1 cellular context compared by ENCODE assay signal in the genomic region with DNA sequence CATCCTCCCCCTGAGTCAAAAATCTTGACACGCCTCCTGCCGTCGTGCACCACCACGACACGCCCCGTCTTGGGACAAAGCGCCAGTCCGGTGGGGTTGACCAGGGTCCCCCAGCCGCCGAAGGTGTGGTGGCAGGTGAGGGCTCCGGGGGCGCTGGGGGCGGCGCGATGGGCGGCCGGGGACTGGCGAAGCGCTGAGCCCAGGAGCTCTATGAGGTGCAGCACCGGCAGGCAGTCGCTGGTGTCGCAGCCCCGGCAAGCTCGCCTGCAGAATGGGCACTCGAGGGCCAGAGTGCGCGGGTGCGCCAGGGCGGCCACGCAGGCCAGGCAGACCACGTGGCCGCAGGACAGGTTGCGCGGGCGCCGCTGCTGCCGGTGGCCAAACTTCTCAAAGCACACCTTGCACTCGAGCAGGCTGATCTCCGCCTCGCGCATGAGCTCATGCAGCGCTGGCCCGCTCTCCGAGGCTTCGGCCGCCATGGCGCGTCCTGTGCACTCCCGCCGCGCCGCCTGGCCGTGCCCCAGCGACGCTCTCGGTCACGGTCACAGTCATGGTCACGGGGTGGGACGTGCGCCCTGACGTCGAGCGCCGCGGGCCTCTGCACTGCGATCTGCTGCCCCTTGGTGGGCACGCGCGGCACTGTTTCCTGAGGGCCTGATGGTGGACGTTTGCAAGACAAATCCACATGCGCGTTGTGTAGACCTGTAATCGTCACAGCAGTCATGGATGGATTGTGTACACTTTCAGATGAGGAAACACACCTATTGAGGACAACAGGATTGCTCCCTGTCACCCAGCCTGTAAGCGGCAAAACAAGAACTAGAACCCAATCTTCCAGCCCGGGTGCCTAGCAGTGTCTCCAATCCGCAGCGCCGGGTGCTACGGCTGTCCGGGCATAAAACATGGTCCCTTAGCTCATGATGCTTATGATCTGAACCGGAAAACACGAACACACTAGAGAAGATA.
A peak's percentile ranks its signal among the peaks of the same experiment; 100 is the strongest.
TF ChIP-seq lines count a peak whose summit lies in the region.

A gene (minus strand): TSS at position 550 of the 966 bp plus-strand sequence. CDS start 71 bp downstream, at position 479.

TF ChIP-seq in HepG2, 621 proteins besides CTCF, POLR2A, EP300 and RAD21 (continued from another document):
- TF ChIP-seq, protein P1, sequence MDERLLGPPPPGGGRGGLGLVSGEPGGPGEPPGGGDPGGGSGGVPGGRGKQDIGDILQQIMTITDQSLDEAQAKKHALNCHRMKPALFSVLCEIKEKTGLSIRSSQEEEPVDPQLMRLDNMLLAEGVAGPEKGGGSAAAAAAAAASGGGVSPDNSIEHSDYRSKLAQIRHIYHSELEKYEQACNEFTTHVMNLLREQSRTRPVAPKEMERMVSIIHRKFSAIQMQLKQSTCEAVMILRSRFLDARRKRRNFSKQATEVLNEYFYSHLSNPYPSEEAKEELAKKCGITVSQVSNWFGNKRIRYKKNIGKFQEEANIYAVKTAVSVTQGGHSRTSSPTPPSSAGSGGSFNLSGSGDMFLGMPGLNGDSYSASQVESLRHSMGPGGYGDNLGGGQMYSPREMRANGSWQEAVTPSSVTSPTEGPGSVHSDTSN (CRISPR knock-in tag; IDR thresholded peaks at IDR 0.05), result no peak
- TF ChIP-seq ZNF552 (CRISPR knock-in tag; IDR thresholded peaks at IDR 0.05; ENCODE audit: borderline replicate concordance), result peak; percentile 99
- peak; percentile 34; the same call in 1 of the 2 replicates for TF ChIP-seq ZNF441 (CRISPR knock-in tag; IDR thresholded peaks at IDR 0.05; ENCODE audit: borderline replicate concordance)
- no peak for TF ChIP-seq NFIC (IDR thresholded peaks at IDR 0.05; ENCODE audit: low read length)
- TF ChIP-seq KLF11 (CRISPR knock-in tag; IDR thresholded peaks at IDR 0.05), result peak; percentile 84; the same call in 1 of the 2 replicates
- peak; percentile 93 for TF ChIP-seq HES4 (CRISPR knock-in tag; IDR thresholded peaks at IDR 0.05; ENCODE audit: borderline replicate concordance)
- TF ChIP-seq, protein P2, sequence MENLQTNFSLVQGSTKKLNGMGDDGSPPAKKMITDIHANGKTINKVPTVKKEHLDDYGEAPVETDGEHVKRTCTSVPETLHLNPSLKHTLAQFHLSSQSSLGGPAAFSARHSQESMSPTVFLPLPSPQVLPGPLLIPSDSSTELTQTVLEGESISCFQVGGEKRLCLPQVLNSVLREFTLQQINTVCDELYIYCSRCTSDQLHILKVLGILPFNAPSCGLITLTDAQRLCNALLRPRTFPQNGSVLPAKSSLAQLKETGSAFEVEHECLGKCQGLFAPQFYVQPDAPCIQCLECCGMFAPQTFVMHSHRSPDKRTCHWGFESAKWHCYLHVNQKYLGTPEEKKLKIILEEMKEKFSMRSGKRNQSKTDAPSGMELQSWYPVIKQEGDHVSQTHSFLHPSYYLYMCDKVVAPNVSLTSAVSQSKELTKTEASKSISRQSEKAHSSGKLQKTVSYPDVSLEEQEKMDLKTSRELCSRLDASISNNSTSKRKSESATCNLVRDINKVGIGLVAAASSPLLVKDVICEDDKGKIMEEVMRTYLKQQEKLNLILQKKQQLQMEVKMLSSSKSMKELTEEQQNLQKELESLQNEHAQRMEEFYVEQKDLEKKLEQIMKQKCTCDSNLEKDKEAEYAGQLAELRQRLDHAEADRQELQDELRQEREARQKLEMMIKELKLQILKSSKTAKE (CRISPR knock-in tag; IDR thresholded peaks at IDR 0.05; ENCODE audit: borderline replicate concordance), result peak; percentile 100
- TF ChIP-seq, protein P3, sequence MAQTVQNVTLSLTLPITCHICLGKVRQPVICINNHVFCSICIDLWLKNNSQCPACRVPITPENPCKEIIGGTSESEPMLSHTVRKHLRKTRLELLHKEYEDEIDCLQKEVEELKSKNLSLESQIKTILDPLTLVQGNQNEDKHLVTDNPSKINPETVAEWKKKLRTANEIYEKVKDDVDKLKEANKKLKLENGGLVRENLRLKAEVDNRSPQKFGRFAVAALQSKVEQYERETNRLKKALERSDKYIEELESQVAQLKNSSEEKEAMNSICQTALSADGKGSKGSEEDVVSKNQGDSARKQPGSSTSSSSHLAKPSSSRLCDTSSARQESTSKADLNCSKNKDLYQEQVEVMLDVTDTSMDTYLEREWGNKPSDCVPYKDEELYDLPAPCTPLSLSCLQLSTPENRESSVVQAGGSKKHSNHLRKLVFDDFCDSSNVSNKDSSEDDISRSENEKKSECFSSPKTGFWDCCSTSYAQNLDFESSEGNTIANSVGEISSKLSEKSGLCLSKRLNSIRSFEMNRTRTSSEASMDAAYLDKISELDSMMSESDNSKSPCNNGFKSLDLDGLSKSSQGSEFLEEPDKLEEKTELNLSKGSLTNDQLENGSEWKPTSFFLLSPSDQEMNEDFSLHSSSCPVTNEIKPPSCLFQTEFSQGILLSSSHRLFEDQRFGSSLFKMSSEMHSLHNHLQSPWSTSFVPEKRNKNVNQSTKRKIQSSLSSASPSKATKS (CRISPR knock-in tag; IDR thresholded peaks at IDR 0.05), result no peak
- TF ChIP-seq MIER2 (CRISPR knock-in tag; IDR thresholded peaks at IDR 0.05), result peak; percentile 89
- peak; percentile 38; the same call in 1 of the 2 replicates for TF ChIP-seq HOXA7 (CRISPR knock-in tag; IDR thresholded peaks at IDR 0.05)
- TF ChIP-seq SP1 (IDR thresholded peaks at IDR 0.05), result no peak
- peak; percentile 94 for TF ChIP-seq SP1 (CRISPR knock-in tag; IDR thresholded peaks at IDR 0.05)
- peak; percentile 84 for TF ChIP-seq PPARG (CRISPR knock-in tag; conservative IDR thresholded peaks at IDR 0.05)
- peak; percentile 54; the same call in 1 of the 2 replicates for TF ChIP-seq ZNF562 (CRISPR knock-in tag; IDR thresholded peaks at IDR 0.05; ENCODE audit: borderline replicate concordance)
- peak; percentile 95; the same call in 1 of the 2 replicates for TF ChIP-seq RFXAP (CRISPR knock-in tag; IDR thresholded peaks at IDR 0.05; ENCODE audit: borderline replicate concordance)
- no peak for TF ChIP-seq ZSCAN12 (CRISPR knock-in tag; IDR thresholded peaks at IDR 0.05)
- peak; percentile 91; the same call in 1 of the 2 replicates for TF ChIP-seq ZNF709 (CRISPR knock-in tag; IDR thresholded peaks at IDR 0.05)
- TF ChIP-seq ZNF615 (CRISPR knock-in tag; IDR thresholded peaks at IDR 0.05; ENCODE audit: borderline replicate concordance), result peak; percentile 88; the same call in 1 of the 2 replicates
- peak; percentile 90; the same call in 1 of the 2 replicates for TF ChIP-seq ESRRA (CRISPR knock-in tag; IDR thresholded peaks at IDR 0.05; ENCODE audit: low read depth)
- peak; percentile 60; the same call in 1 of the 2 replicates for TF ChIP-seq ZSCAN22 (CRISPR knock-in tag; IDR thresholded peaks at IDR 0.05)
- no peak for TF ChIP-seq ZNF550 (CRISPR knock-in tag; IDR thresholded peaks at IDR 0.05; ENCODE audit: borderline replicate concordance)
- peak; percentile 99 for TF ChIP-seq ZMYM4 (CRISPR knock-in tag; IDR thresholded peaks at IDR 0.05)
- no peak for TF ChIP-seq HNRNPUL1 (IDR thresholded peaks at IDR 0.05; ENCODE audit: low read depth, low read length)
- TF ChIP-seq U2AF2 (IDR thresholded peaks at IDR 0.05; ENCODE audit: low read depth, low read length), result no peak
- no peak; the same call in 1 of the 2 replicates for TF ChIP-seq KDM5A (IDR thresholded peaks at IDR 0.05; ENCODE audit: borderline replicate concordance, low read length)
- peak; percentile 91 for TF ChIP-seq KLF6 (CRISPR knock-in tag; IDR thresholded peaks at IDR 0.05)
- TF ChIP-seq, protein P4, sequence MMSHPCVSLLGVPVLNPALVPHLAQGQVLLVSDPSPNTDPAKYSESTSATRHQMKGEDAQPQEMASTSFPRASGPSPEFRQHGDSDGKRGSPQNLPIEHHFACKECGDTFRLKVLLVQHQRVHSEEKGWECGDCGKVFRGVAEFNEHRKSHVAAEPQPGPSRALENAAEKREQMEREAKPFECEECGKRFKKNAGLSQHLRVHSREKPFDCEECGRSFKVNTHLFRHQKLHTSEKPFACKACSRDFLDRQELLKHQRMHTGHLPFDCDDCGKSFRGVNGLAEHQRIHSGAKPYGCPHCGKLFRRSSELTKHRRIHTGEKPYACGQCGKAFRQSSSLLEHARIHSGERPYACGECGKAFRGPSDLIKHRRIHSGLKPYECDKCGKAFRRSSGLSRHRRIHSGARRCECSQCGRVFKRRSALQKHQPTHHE (CRISPR knock-in tag; IDR thresholded peaks at IDR 0.05; ENCODE audit: borderline replicate concordance), result peak; percentile 99
- peak; percentile 89 for TF ChIP-seq ZNF792 (CRISPR knock-in tag; IDR thresholded peaks at IDR 0.05)
- TF ChIP-seq GATA4 (IDR thresholded peaks at IDR 0.05; ENCODE audit: borderline replicate concordance, low read depth), result no peak
- peak; percentile 74; the same call in 1 of the 2 replicates for TF ChIP-seq ZFP36L2 (CRISPR knock-in tag; IDR thresholded peaks at IDR 0.05)
- TF ChIP-seq, protein P5, sequence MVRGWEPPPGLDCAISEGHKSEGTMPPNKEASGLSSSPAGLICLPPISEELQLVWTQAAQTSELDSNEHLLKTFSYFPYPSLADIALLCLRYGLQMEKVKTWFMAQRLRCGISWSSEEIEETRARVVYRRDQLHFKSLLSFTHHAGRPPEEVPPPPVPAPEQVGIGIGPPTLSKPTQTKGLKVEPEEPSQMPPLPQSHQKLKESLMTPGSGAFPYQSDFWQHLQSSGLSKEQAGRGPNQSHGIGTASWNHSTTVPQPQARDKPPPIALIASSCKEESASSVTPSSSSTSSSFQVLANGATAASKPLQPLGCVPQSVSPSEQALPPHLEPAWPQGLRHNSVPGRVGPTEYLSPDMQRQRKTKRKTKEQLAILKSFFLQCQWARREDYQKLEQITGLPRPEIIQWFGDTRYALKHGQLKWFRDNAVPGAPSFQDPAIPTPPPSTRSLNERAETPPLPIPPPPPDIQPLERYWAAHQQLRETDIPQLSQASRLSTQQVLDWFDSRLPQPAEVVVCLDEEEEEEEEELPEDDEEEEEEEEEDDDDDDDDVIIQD (CRISPR knock-in tag; IDR thresholded peaks at IDR 0.05; ENCODE audit: low read depth), result peak; percentile 81; the same call in 1 of the 2 replicates
- TF ChIP-seq, protein P6, sequence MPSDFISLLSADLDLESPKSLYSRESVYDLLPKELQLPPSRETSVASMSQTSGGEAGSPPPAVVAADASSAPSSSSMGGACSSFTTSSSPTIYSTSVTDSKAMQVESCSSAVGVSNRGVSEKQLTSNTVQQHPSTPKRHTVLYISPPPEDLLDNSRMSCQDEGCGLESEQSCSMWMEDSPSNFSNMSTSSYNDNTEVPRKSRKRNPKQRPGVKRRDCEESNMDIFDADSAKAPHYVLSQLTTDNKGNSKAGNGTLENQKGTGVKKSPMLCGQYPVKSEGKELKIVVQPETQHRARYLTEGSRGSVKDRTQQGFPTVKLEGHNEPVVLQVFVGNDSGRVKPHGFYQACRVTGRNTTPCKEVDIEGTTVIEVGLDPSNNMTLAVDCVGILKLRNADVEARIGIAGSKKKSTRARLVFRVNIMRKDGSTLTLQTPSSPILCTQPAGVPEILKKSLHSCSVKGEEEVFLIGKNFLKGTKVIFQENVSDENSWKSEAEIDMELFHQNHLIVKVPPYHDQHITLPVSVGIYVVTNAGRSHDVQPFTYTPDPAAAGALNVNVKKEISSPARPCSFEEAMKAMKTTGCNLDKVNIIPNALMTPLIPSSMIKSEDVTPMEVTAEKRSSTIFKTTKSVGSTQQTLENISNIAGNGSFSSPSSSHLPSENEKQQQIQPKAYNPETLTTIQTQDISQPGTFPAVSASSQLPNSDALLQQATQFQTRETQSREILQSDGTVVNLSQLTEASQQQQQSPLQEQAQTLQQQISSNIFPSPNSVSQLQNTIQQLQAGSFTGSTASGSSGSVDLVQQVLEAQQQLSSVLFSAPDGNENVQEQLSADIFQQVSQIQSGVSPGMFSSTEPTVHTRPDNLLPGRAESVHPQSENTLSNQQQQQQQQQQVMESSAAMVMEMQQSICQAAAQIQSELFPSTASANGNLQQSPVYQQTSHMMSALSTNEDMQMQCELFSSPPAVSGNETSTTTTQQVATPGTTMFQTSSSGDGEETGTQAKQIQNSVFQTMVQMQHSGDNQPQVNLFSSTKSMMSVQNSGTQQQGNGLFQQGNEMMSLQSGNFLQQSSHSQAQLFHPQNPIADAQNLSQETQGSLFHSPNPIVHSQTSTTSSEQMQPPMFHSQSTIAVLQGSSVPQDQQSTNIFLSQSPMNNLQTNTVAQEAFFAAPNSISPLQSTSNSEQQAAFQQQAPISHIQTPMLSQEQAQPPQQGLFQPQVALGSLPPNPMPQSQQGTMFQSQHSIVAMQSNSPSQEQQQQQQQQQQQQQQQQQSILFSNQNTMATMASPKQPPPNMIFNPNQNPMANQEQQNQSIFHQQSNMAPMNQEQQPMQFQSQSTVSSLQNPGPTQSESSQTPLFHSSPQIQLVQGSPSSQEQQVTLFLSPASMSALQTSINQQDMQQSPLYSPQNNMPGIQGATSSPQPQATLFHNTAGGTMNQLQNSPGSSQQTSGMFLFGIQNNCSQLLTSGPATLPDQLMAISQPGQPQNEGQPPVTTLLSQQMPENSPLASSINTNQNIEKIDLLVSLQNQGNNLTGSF (CRISPR knock-in tag; IDR thresholded peaks at IDR 0.05), result peak; percentile 74; the same call in 1 of the 2 replicates
- no peak for TF ChIP-seq SETDB1 (CRISPR knock-in tag; IDR thresholded peaks at IDR 0.05; ENCODE audit: borderline replicate concordance)
- TF ChIP-seq NPAS2 (CRISPR knock-in tag; IDR thresholded peaks at IDR 0.05; ENCODE audit: borderline replicate concordance), result no peak
- TF ChIP-seq SP2 (CRISPR knock-in tag; IDR thresholded peaks at IDR 0.05), result no peak; the same call in 1 of the 2 replicates
- TF ChIP-seq TARDBP (CRISPR knock-in tag; IDR thresholded peaks at IDR 0.05), result peak; percentile 99
- no peak; the same call in 1 of the 2 replicates for TF ChIP-seq ZNF652 (CRISPR knock-in tag; IDR thresholded peaks at IDR 0.05; ENCODE audit: borderline replicate concordance, low read depth)
- peak; percentile 86 for TF ChIP-seq ZNF768 (CRISPR knock-in tag; IDR thresholded peaks at IDR 0.05)
- TF ChIP-seq KDM1A (CRISPR knock-in tag; IDR thresholded peaks at IDR 0.05), result peak; percentile 67; the same call in 1 of the 2 replicates
- TF ChIP-seq ZNF136 (CRISPR knock-in tag; IDR thresholded peaks at IDR 0.05; ENCODE audit: low read depth), result no peak
- no peak for TF ChIP-seq FOXA1 (IDR thresholded peaks at IDR 0.05)
- TF ChIP-seq FOXA1 (CRISPR knock-in tag; IDR thresholded peaks at IDR 0.05), result peak; percentile 74
- TF ChIP-seq FIP1L1 (IDR thresholded peaks at IDR 0.05; ENCODE audit: borderline replicate concordance, insufficient read depth, low read depth, low read length), result no peak
